Comparison of ENCODE assay signal across 27 cellular contexts in the genomic region with DNA sequence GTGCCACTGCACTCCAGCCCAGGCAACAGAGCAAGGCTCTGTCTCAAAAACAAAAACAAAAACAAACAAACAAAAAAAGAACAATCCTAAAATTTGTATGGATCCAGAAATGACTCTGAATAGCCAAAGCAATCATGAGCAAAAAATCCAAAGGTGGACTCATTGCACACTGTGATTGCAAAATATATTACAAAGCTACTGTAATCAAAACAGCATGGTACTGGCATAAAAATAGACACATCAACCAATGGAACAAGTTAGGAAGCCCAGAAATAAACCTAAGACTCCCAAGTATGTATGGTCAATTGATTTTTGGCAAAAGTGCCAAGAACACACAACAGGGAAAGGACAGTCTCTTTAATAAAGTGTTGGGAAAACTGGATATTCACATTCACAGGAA. TPM values are rescaled to one million over a fixed set of nuclear protein-coding genes. Genes with fewer than 3 reads are reported as not detected.
DNase-seq lines count a peak whose midpoint lies in the region; ATAC-seq, FAIRE-seq and TF ChIP-seq lines count a peak whose summit lies in the region.
"Had no signal": no experiment of that assay in that cellular context is flagged by ENCODE, and none has a peak within 500 bp of the region (broad histone marks: within the 10 kb centered on the region; RNA-seq: fewer than 3 reads in every experiment).

No MANE protein-coding gene starts in this region.

- H3K9me2 ChIP-seq in HCT116 (ENCODE audit: insufficient read depth), result no peaks in the 10 kb centered on the region

- H3K4me3 ChIP-seq in BLaER1 (0 out of 2 replicates have a peak overlapping the region, but pooled peaks have one; percentile 12), HCT116 (replicated peaks in 1 of 2; ENCODE audit: low read depth in 1 of 2, low read length in 2 of 2) (no peak overlapping the region)
- H3K4me3 ChIP-seq: A549, GM12878 had no signal

- no peak for TF ChIP-seq POLR2A in HCT116 (IDR thresholded peaks at IDR 0.05; ENCODE audit: borderline replicate concordance, extremely low read depth, insufficient read depth, insufficient read length)

- no peaks in the 10 kb centered on the region for H3K4me1 Mint-ChIP-seq in endothelial cell (ENCODE audit: unreplicated experiment)
- H3K4me1 Mint-ChIP-seq: B cell, CD14-positive monocyte had no signal

- H3K9me3 Mint-ChIP-seq in endothelial cell (ENCODE audit: unreplicated experiment), result peaks cover 12% of the 10 kb centered on the region

- FAIRE-seq in TTC549 (lab: Jason Lieb, UNC), result peak; percentile 17
- FAIRE-seq: A549, GM12878, GM12892, GM18507 had no signal

- intact Hi-C loops in HCT116 (cut with micrococcal nuclease), result no loop called here

- H3K9ac ChIP-seq in BLaER1 (no peak overlapping the region), HCT116 (ENCODE audit: low read length) (no peak overlapping the region)

- H3K9me3 ChIP-seq in BLaER1, result peaks cover 70% of the 10 kb centered on the region
- peaks cover 8 to 10% of the 10 kb centered on the region in 2 experiments; a peak in 2 of 4 replicates for H3K9me3 ChIP-seq in HCT116 (ENCODE audit: control insufficient read depth in 1 of 2, insufficient read depth in 1 of 2, low read depth in 1 of 2, low read length in 2 of 2)

- POLR2A ChIA-PET in HCT116 (lab: Charles Lee), result no interaction called here

- H2AFZ ChIP-seq in HCT116 (ENCODE audit: low read depth, low read length, poor library complexity, severe bottlenecking), result no peak overlapping the region

- H4K20me1 ChIP-seq in BLaER1, result peaks cover 4% of the 10 kb centered on the region; the same call in 1 of the 2 replicates
- H4K20me1 ChIP-seq in HCT116 (ENCODE audit: insufficient read depth), result no peaks in the 10 kb centered on the region

- H3K36me3 Mint-ChIP-seq in endothelial cell (ENCODE audit: low read depth, unreplicated experiment), result peaks cover 37% of the 10 kb centered on the region

- peak overlapping the region; percentile 28 for H3K4me3 Mint-ChIP-seq in endothelial cell (ENCODE audit: unreplicated experiment)
- H3K4me3 Mint-ChIP-seq: B cell; CD14-positive monocyte; CD4-positive, CD25-positive, alpha-beta regulatory T cell; CD8-positive, alpha-beta memory T cell had no signal

- H3K79me2 ChIP-seq in HCT116 (ENCODE audit: insufficient read depth, low read length), result no peaks in the 10 kb centered on the region

- RAD21 ChIA-PET in HCT116 (lab: Charles Lee; ENCODE audit: low non-redundant PET in 1 of 2, low total read pairs in 2 of 2, uncharacterized antibody in 2 of 2, unreplicated experiment in 2 of 2), result no interaction called here

- H3K4me1 ChIP-seq in BLaER1 (no peaks in the 10 kb centered on the region), HCT116 (ENCODE audit: control insufficient read depth in 1 of 2, insufficient read depth in 2 of 2, low read length in 2 of 2) (no peaks in the 10 kb centered on the region)
- H3K4me1 ChIP-seq: A549 had no signal

- TF ChIP-seq CTCF in HCT116 (IDR thresholded peaks at IDR 0.05 in 2 of 3, conservative IDR thresholded peaks at IDR 0.05 in 1 of 3; ENCODE audit: borderline replicate concordance in 1 of 3, insufficient read depth in 1 of 3, low read depth in 2 of 3, low read length in 2 of 3), result no peak
- no peak for TF ChIP-seq CTCF in endothelial cell (IDR thresholded peaks at IDR 0.05; ENCODE audit: unreplicated experiment)

- no peak overlapping the region for H3K27ac ChIP-seq in BLaER1
- H3K27ac ChIP-seq in HCT116 (ENCODE audit: low read depth, low read length), result no peak overlapping the region
- H3K27ac ChIP-seq: 22Rv1, A549 had no signal

- peaks cover 97% of the 10 kb centered on the region for H3K36me3 ChIP-seq in BLaER1
- no peaks in the 10 kb centered on the region for H3K36me3 ChIP-seq in HCT116 (ENCODE audit: control insufficient read depth in 1 of 2, insufficient read depth in 2 of 2, low read length in 2 of 2)

- no peak overlapping the region for H3K27ac Mint-ChIP-seq in endothelial cell (ENCODE audit: unreplicated experiment)
- H3K27ac Mint-ChIP-seq: B cell; CD4-positive, CD25-positive, alpha-beta regulatory T cell had no signal

- TF ChIP-seq RAD21 in HCT116 (IDR thresholded peaks at IDR 0.05; ENCODE audit: low read depth), result no peak

- DNase-seq in HCT116 (ENCODE audit: low read depth, low spot score), result no peak
- DNase-seq in endothelial cell (ENCODE audit: low spot score), result no peak
- no peak for DNase-seq in NCI-H226
- no peak for DNase-seq in NCI-H1092 (lab: John Stamatoyannopoulos, UW)
- DNase-seq: AML-193; C1 segment of cervical spinal cord; CD4-positive, alpha-beta memory T cell; CD4-positive, CD25-positive, alpha-beta regulatory T cell; CD8-positive, alpha-beta memory T cell; COR-L47; DMS 273 treated with DMSO at 0.1 percent for 48 hours; DMS153; DMS53; DMS79; DND-41; EL; GDM1 had no signal

- no peaks in the 10 kb centered on the region for H3K27me3 Mint-ChIP-seq in endothelial cell (ENCODE audit: unreplicated experiment)
- H3K27me3 Mint-ChIP-seq: B cell; CD4-positive, alpha-beta memory T cell had no signal

- ATAC-seq in HCT116 (no peak), GM21717 (IDR thresholded peaks at IDR 0.05; ENCODE audit: unreplicated experiment) (no peak)
- ATAC-seq: A549, GM12878 had no signal

- no peaks in the 10 kb centered on the region for H3K27me3 ChIP-seq in BLaER1
- H3K27me3 ChIP-seq in HCT116 (ENCODE audit: insufficient read depth, low read length), result no peaks in the 10 kb centered on the region

- H3K4me2 ChIP-seq in BLaER1 (no peak overlapping the region), HCT116 (ENCODE audit: low read length) (no peak overlapping the region)
- H3K4me2 ChIP-seq: A549 had no signal

- BruUV-seq in HCT116 (replicated peaks; lab: Mats Ljungman, UMichigan), result no TSS peak

- CTCF ChIA-PET in HCT116 (lab: Charles Lee), result no interaction called here

TF ChIP-seq in HCT116, 20 proteins besides CTCF, POLR2A, EP300 and RAD21:
- TF ChIP-seq EZH2 (IDR thresholded peaks at IDR 0.05) (no peak), CBX3 (IDR thresholded peaks at IDR 0.05; ENCODE audit: low read depth) (0 out of 2 replicates have a peak, but pooled peaks have one; percentile 20)

RNA-seq across cellular contexts. Expression of gene ERO1B, which starts 19.9 kb away (rescaled TPM):
- total RNA-seq in HCT116 (2021; ENCODE audit: unreplicated experiment) (5.4 TPM), endothelial cell (ENCODE audit: unreplicated experiment) (6.8 TPM)
- 1.2 and 1.4 TPM in 2 replicates for polyA plus RNA-seq in HCT116 (2012)
